Comparison of ENCODE assay signal across 8 cellular contexts in the genomic region with DNA sequence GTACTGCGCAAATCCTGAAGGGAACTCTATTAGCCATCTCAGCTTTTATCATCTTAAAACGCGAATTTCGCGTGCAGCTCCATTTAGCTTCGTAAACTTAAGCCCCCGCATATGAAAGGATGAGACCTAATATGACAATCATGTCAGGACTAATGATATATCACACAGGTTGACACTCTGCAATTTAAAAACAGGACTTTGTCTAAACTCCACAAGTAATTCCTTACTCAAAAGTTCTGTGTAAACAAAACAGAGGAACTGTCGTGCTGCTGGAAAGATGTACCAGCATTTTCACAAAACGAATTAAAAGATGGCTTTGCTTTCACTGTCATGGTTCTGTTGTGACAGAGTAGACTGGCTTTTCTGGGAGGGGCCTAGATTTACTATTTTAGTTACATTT. TPM values are rescaled to one million over a fixed set of nuclear protein-coding genes. Genes with fewer than 3 reads are reported as not detected.
A peak's percentile ranks its signal among the peaks of the same experiment; 100 is the strongest.
DNase-seq lines count a peak whose midpoint lies in the region; ATAC-seq, FAIRE-seq and TF ChIP-seq lines count a peak whose summit lies in the region.

No MANE protein-coding gene starts in this region.

- peaks cover 12% of the 10 kb centered on the region for H3K4me1 Mint-ChIP-seq in T-helper 1 cell treated with Interleukin-12 subunit alpha and Interleukin-12 subunit beta and Interleukin-4 antibody, amounts not matched to agents 30 μg/mL and 1 μg/mL, for 36 hours (ENCODE audit: low read depth)
- peaks cover 10% of the 10 kb centered on the region for H3K4me1 Mint-ChIP-seq in activated T-helper 2 cell treated with anti-CD3 and anti-CD28 coated beads, Interferon-gamma antibody, Interleukin-2, Interleukin-4, amounts not matched to agents 10 μg/mL and 5 μg/mL and 100 μg/mL, durations not matched to agents 14 hours and 24 hours and 36 hours (ENCODE audit: low read depth)
- H3K4me1 Mint-ChIP-seq in stimulated activated naive CD8-positive, alpha-beta T cell treated with anti-CD3 and anti-CD28 coated beads, Interleukin-15, amount 100 ng/mL, for 72 hours, result peaks cover 26% of the 10 kb centered on the region

- no peaks in the 10 kb centered on the region for H3K9me3 Mint-ChIP-seq in T-helper 1 cell treated with Interleukin-12 subunit alpha and Interleukin-12 subunit beta and Interleukin-4 antibody, amounts not matched to agents 30 μg/mL and 1 μg/mL, for 36 hours
- H3K9me3 Mint-ChIP-seq in activated T-helper 2 cell treated with anti-CD3 and anti-CD28 coated beads, Interferon-gamma antibody, Interleukin-2, Interleukin-4, amounts not matched to agents 10 μg/mL and 5 μg/mL and 100 μg/mL, durations not matched to agents 14 hours and 24 hours and 36 hours, result no peaks in the 10 kb centered on the region
- no peaks in the 10 kb centered on the region for H3K9me3 Mint-ChIP-seq in stimulated activated naive CD8-positive, alpha-beta T cell treated with anti-CD3 and anti-CD28 coated beads, Interleukin-15, amount 100 ng/mL, for 72 hours

- H3K4me3 ChIP-seq in iPS-18c (ENCODE audit: insufficient read depth, low read depth, low read length), result peak overlapping the region; percentile 85

- no peak for TF ChIP-seq POLR2A in H54 (IDR thresholded peaks at IDR 0.05; ENCODE audit: low read depth, low read length)

- no peaks in the 10 kb centered on the region for H3K9me3 ChIP-seq in iPS-18c (ENCODE audit: control insufficient read depth, insufficient read depth, low read length)

- peaks cover 11% of the 10 kb centered on the region for H3K36me3 Mint-ChIP-seq in T-helper 1 cell treated with Interleukin-12 subunit alpha and Interleukin-12 subunit beta and Interleukin-4 antibody, amounts not matched to agents 30 μg/mL and 1 μg/mL, for 36 hours (ENCODE audit: low read depth)
- H3K36me3 Mint-ChIP-seq in activated T-helper 2 cell treated with anti-CD3 and anti-CD28 coated beads, Interferon-gamma antibody, Interleukin-2, Interleukin-4, amounts not matched to agents 10 μg/mL and 5 μg/mL and 100 μg/mL, durations not matched to agents 14 hours and 24 hours and 36 hours (ENCODE audit: low read depth), result peaks cover 4% of the 10 kb centered on the region

- H3K4me3 Mint-ChIP-seq in T-helper 1 cell treated with Interleukin-12 subunit alpha and Interleukin-12 subunit beta and Interleukin-4 antibody, amounts not matched to agents 30 μg/mL and 1 μg/mL, for 36 hours, result peak overlapping the region; percentile 85
- peak overlapping the region; percentile 77 for H3K4me3 Mint-ChIP-seq in activated T-helper 2 cell treated with anti-CD3 and anti-CD28 coated beads, Interferon-gamma antibody, Interleukin-2, Interleukin-4, amounts not matched to agents 10 μg/mL and 5 μg/mL and 100 μg/mL, durations not matched to agents 14 hours and 24 hours and 36 hours (ENCODE audit: low read depth)
- peak overlapping the region; percentile 91 to 96 for H3K4me3 Mint-ChIP-seq in stimulated activated naive CD8-positive, alpha-beta T cell treated with anti-CD3 and anti-CD28 coated beads, Interleukin-15, amount 100 ng/mL, for 72 hours

- peak overlapping the region; percentile 82 for H3K27ac Mint-ChIP-seq in T-helper 1 cell treated with Interleukin-12 subunit alpha and Interleukin-12 subunit beta and Interleukin-4 antibody, amounts not matched to agents 30 μg/mL and 1 μg/mL, for 36 hours
- H3K27ac Mint-ChIP-seq in activated T-helper 2 cell treated with anti-CD3 and anti-CD28 coated beads, Interferon-gamma antibody, Interleukin-2, Interleukin-4, amounts not matched to agents 10 μg/mL and 5 μg/mL and 100 μg/mL, durations not matched to agents 14 hours and 24 hours and 36 hours, result no peak overlapping the region
- peak overlapping the region in 1 of 2 donors; percentile 95 for H3K27ac Mint-ChIP-seq in stimulated activated naive CD8-positive, alpha-beta T cell treated with anti-CD3 and anti-CD28 coated beads, Interleukin-15, amount 100 ng/mL, for 72 hours

- H3K27me3 Mint-ChIP-seq in T-helper 1 cell treated with Interleukin-12 subunit alpha and Interleukin-12 subunit beta and Interleukin-4 antibody, amounts not matched to agents 30 μg/mL and 1 μg/mL, for 36 hours (ENCODE audit: low read depth), result peaks cover 14% of the 10 kb centered on the region
- H3K27me3 Mint-ChIP-seq in activated T-helper 2 cell treated with anti-CD3 and anti-CD28 coated beads, Interferon-gamma antibody, Interleukin-2, Interleukin-4, amounts not matched to agents 10 μg/mL and 5 μg/mL and 100 μg/mL, durations not matched to agents 14 hours and 24 hours and 36 hours (ENCODE audit: low read depth), result peaks cover 52% of the 10 kb centered on the region
- H3K27me3 Mint-ChIP-seq in stimulated activated naive CD8-positive, alpha-beta T cell treated with anti-CD3 and anti-CD28 coated beads, Interleukin-15, amount 100 ng/mL, for 72 hours, result peaks cover 8% of the 10 kb centered on the region

- no peak for DNase-seq in T-helper 1 cell
- DNase-seq in activated T-helper 2 cell treated with anti-CD3 and anti-CD28 coated beads, Interferon-gamma antibody, Interleukin-2, Interleukin-4, amounts not matched to agents 10 μg/mL and 5 μg/mL and 100 μg/mL, durations not matched to agents 14 hours and 24 hours and 36 hours (ENCODE audit: low spot score), result no peak
- no peak for DNase-seq in stimulated activated naive CD8-positive, alpha-beta T cell treated with anti-CD3 and anti-CD28 coated beads, Interleukin-15, amount 100 ng/mL, for 72 hours
- DNase-seq in H54 (ENCODE audit: insufficient read length, low spot score), result no peak
- no peak for DNase-seq in dermis blood vessel endothelial cell
- DNase-seq in stimulated activated CD4-positive, alpha-beta T cell treated with anti-CD3 and anti-CD28 coated beads, Interleukin-4, amount 100 ng/mL, for 24 hours, result no peak

- FAIRE-seq in H54 (lab: Jason Lieb, UNC), result no peak

- ATAC-seq in stimulated activated naive CD8-positive, alpha-beta T cell treated with anti-CD3 and anti-CD28 coated beads, Interleukin-15, amount 100 ng/mL, for 72 hours, result no peak

- intact Hi-C loops in activated T-helper 2 cell treated with anti-CD3 and anti-CD28 coated beads, Interferon-gamma antibody, Interleukin-2, Interleukin-4, amounts not matched to agents 10 μg/mL and 5 μg/mL and 100 μg/mL, durations not matched to agents 14 hours and 24 hours and 36 hours (cut with micrococcal nuclease), result no loop called here

RNA-seq across cellular contexts. Expression of gene LACC1, which starts 0.7 kb away (rescaled TPM):
- 0.62 and 0.71 TPM in 2 replicates for total RNA-seq in activated T-helper 2 cell treated with anti-CD3 and anti-CD28 coated beads, Interferon-gamma antibody, Interleukin-2, Interleukin-4, amounts not matched to agents 10 μg/mL and 5 μg/mL and 100 μg/mL, durations not matched to agents 14 hours and 24 hours and 36 hours
- total RNA-seq in dermis blood vessel endothelial cell, result 10.9 and 14.1 TPM in 2 replicates

RNA-seq across cellular contexts. Expression of gene CCDC122, which starts 0.9 kb away (rescaled TPM):
- total RNA-seq in activated T-helper 2 cell treated with anti-CD3 and anti-CD28 coated beads, Interferon-gamma antibody, Interleukin-2, Interleukin-4, amounts not matched to agents 10 μg/mL and 5 μg/mL and 100 μg/mL, durations not matched to agents 14 hours and 24 hours and 36 hours, result 0.11 and 0.34 TPM in 2 replicates
- 0.68 and 5.4 TPM in 2 replicates for total RNA-seq in dermis blood vessel endothelial cell
